ENCODE assay signal across 9 cellular contexts in the genomic region with DNA sequence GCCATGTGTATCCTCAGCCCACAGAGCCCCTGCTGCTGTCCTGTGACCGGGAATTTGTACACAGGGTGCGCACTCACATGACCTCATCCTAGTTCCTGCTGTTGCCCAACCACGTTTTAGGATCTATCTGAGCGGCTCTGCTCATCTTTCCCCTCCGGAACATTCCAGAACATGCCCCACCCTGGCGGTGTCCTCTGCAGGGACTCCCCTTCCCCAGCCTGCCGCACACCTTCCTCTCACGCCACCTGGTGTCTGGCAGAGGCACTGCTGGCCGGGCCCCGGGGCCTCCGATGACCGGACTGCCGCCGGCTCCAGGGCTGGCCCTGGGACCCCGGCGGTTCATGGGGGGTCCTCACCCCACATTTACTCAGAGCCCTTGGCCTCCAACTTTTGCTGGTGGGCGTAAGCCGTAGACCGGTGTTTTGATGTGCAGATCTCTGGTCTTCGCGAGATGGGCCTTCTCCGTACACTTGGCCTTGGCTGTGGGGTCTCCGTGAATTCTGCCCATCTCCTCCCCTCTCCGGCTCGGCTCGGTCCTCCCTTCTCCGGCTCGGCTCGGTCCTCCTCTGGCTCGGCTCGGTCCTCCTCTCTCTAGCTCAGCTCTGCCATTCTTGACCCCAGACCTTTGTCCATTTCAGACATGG. TPM values are rescaled to one million over a fixed set of nuclear protein-coding genes. Genes with fewer than 3 reads are reported as not detected.
DNase-seq lines count a peak whose midpoint lies in the region; ATAC-seq, FAIRE-seq and TF ChIP-seq lines count a peak whose summit lies in the region.
"Had no signal": no experiment of that assay in that cellular context is flagged by ENCODE, and none has a peak within 500 bp of the region (broad histone marks: within the 10 kb centered on the region; RNA-seq: fewer than 3 reads in every experiment).

No MANE protein-coding gene starts in this region.

- no peak for FAIRE-seq in GM19239 (lab: Jason Lieb, UNC)
- FAIRE-seq: colon had no signal

- no peaks in the 10 kb centered on the region for H3K9me3 ChIP-seq in WERI-Rb-1 (ENCODE audit: severe bottlenecking)

- H3K4me3 ChIP-seq in AG04449 (ENCODE audit: low read depth, low read length), result no peak overlapping the region
- H3K4me3 ChIP-seq in WERI-Rb-1 (ENCODE audit: low read depth, low read length), result no peak overlapping the region

- peak overlapping the region; percentile 69 for H3K27ac Mint-ChIP-seq in chondrocyte (ENCODE audit: unreplicated experiment)

- POLR2A ChIA-PET in AG04449 (lab: Yijun Ruan, JAX), result no interaction called here

- ATAC-seq in HG03520 (IDR thresholded peaks at IDR 0.05; ENCODE audit: unreplicated experiment), result no peak
- ATAC-seq in GM21528 (IDR thresholded peaks at IDR 0.05; ENCODE audit: low FRiP score, unreplicated experiment), result no peak

- no peaks in the 10 kb centered on the region; the same call in 1 of the 2 replicates for H3K36me3 ChIP-seq in WERI-Rb-1

- no peaks in the 10 kb centered on the region for H3K27me3 Mint-ChIP-seq in chondrocyte (ENCODE audit: low read depth)

- H3K4me1 Mint-ChIP-seq in chondrocyte (ENCODE audit: low read depth), result peaks cover 4% of the 10 kb centered on the region

- CTCF ChIA-PET in AG04449 (lab: Yijun Ruan, JAX), result interaction anchor here (0.8 to 5.8 kb wide), 9 partner anchors 9 to 59 kb away, joined by 3 to 115 read pairs (median 5); a partner anchor contains a TSS

- no peaks in the 10 kb centered on the region for H3K27me3 ChIP-seq in WERI-Rb-1 (ENCODE audit: insufficient read depth, low read depth, severe bottlenecking)

- H3K4me3 Mint-ChIP-seq in chondrocyte (ENCODE audit: unreplicated experiment), result no peak overlapping the region

- TF ChIP-seq CTCF in AG04449 (IDR thresholded peaks at IDR 0.05; ENCODE audit: insufficient read depth, low read length, missing control alignments) (peak; percentile 89), WERI-Rb-1 (IDR thresholded peaks at IDR 0.05; ENCODE audit: low read depth, low read length) (peak; percentile 85), chondrocyte (IDR thresholded peaks at IDR 0.05) (peak; percentile 83)

- H3K9me3 Mint-ChIP-seq in chondrocyte (ENCODE audit: low read depth), result peaks cover 11% of the 10 kb centered on the region

- no peak for DNase-seq in AG04449 (ENCODE audit: low read depth, low spot score)
- peak; percentile 65 for DNase-seq in GM19239 (ENCODE audit: insufficient read length, low spot score)
- DNase-seq in WERI-Rb-1, result peak; percentile 71
- no peak for DNase-seq in chondrocyte (ENCODE audit: low spot score)
- peak; percentile 51 for DNase-seq in medulla oblongata (ENCODE audit: extremely low spot score)
- DNase-seq in superior temporal gyrus (ENCODE audit: extremely low spot score), result peak; percentile 27

- H3K27ac ChIP-seq in WERI-Rb-1, result no peak overlapping the region

- H3K36me3 Mint-ChIP-seq in chondrocyte (ENCODE audit: low read depth), result peaks cover 12% of the 10 kb centered on the region

RNA-seq across cellular contexts. Expression of a gene that starts 29.5 kb away (rescaled TPM):
- total RNA-seq in chondrocyte, result 1.1 to 4.1 TPM (median 2.0 TPM) in 3 replicates

Comparison
In these comparisons a context has a peak if more than half of its experiments do, and no peak if none do; other contexts are left out.
1. DNase-seq: peak in GM19239 (single experiment), WERI-Rb-1 (single experiment), medulla oblongata (single experiment) and superior temporal gyrus (single experiment); none in AG04449 (single experiment) and chondrocyte (single experiment).
2. Peak in every context shown above with its lines, with median percentiles within 50 percentile points of each other: CTCF ChIP-seq.